Comparison of ENCODE assay signal across 23 cellular contexts in genomic region chr6:80550748-80551147, GRCh38.
"Had no signal": no experiment of that assay in that cellular context is flagged by ENCODE, and none has a peak within 500 bp of the region (broad histone marks: within the 10 kb centered on the region; RNA-seq: fewer than 3 reads in every experiment).

No MANE protein-coding gene starts in this region.

- H3K27me3 Mint-ChIP-seq: IgD-negative memory B cell had no signal

- ATAC-seq: HepG2, K562, Panc1, PC-3 had no signal

- H3K9me3 ChIP-seq: SK-N-SH had no signal

- H3K4me2 ChIP-seq: KMS-11, SK-N-SH had no signal

- H3K4me3 Mint-ChIP-seq: IgD-negative memory B cell had no signal

- H3K27ac ChIP-seq: KMS-11, RWPE1 had no signal

- H3K36me3 Mint-ChIP-seq: IgD-negative memory B cell had no signal

- H3K4me3 ChIP-seq: K562 had no signal

- H3K9ac ChIP-seq: KMS-11, SK-N-SH had no signal

- H3K9me3 Mint-ChIP-seq: IgD-negative memory B cell had no signal

- DNase-seq: Kasumi-1, MM.1S, NCI-H1092 treated with DMSO at 0.1 percent for 48 hours, NCI-H1436, NCI-H1694, NCI-H187 treated with DMSO at 0.1 percent for 48 hours, NCI-H2029 treated with DMSO at 0.1 percent for 48 hours, NCI-H2171 treated with DMSO at 0.1 percent for 48 hours, NCI-H345, NCI-H446 treated with DMSO at 0.1 percent for 48 hours, NCI-H510A treated with DMSO at 0.1 percent for 48 hours, NCI-H69, NCI-H774, PC-3, SHP77, SK-N-SH, SW 1271 had no signal

- H3K27ac Mint-ChIP-seq: IgD-negative memory B cell had no signal
